Comparison of ENCODE assay signal across 3 cellular contexts in genomic region chr7:157017149-157017548, GRCh38.
TF ChIP-seq lines count a peak whose summit lies in the region.

No MANE protein-coding gene starts in this region.

TF ChIP-seq in SK-N-SH, 30 proteins besides CTCF, POLR2A, EP300 and RAD21 (continues in another document):
- TF ChIP-seq RFX5 (IDR thresholded peaks at IDR 0.05; ENCODE audit: low read length) = no peak
- TF ChIP-seq CHD2 (IDR thresholded peaks at IDR 0.05; ENCODE audit: low read length, partially characterized antibody) = no peak
- no peak for TF ChIP-seq RXRA (IDR thresholded peaks at IDR 0.05; ENCODE audit: borderline replicate concordance, low read depth)
- no peak for TF ChIP-seq GABPA (IDR thresholded peaks at IDR 0.05; ENCODE audit: low read depth)
- no peak for TF ChIP-seq ELF1 (IDR thresholded peaks at IDR 0.05)
- TF ChIP-seq SMC3 (IDR thresholded peaks at IDR 0.05; ENCODE audit: low read depth, low read length) = no peak
- TF ChIP-seq REST (IDR thresholded peaks at IDR 0.05; ENCODE audit: low read depth, low read length) = no peak
- TF ChIP-seq JUND (IDR thresholded peaks at IDR 0.05) = no peak
- TF ChIP-seq GATA2 (CRISPR knock-in tag; IDR thresholded peaks at IDR 0.05) = no peak
- TF ChIP-seq TCF12 (IDR thresholded peaks at IDR 0.05) = no peak
- TF ChIP-seq NRF1 (IDR thresholded peaks at IDR 0.05; ENCODE audit: low read depth, low read length) = no peak
- TF ChIP-seq MXI1 (IDR thresholded peaks at IDR 0.05; ENCODE audit: low read depth, low read length) = no peak
- no peak for TF ChIP-seq ZBTB33 (IDR thresholded peaks at IDR 0.05; ENCODE audit: borderline replicate concordance, low read depth)
- no peak for TF ChIP-seq EZH2phosphoT487 (IDR thresholded peaks at IDR 0.05; ENCODE audit: borderline replicate concordance, low read depth)
- no peak for TF ChIP-seq USF1 (IDR thresholded peaks at IDR 0.05; ENCODE audit: borderline replicate concordance, low read depth)
- no peak for TF ChIP-seq TEAD4 (IDR thresholded peaks at IDR 0.05; ENCODE audit: borderline replicate concordance, insufficient read depth)

TF ChIP-seq in SK-N-SH treated with all-trans-retinoic acid at 6 μM for 48 hours, 23 proteins besides CTCF, POLR2A, EP300 and RAD21 (continues in another document):
- TF ChIP-seq PATZ1 (CRISPR knock-in tag; IDR thresholded peaks at IDR 0.05; ENCODE audit: borderline replicate concordance) (no peak), GLIS3 (CRISPR knock-in tag; IDR thresholded peaks at IDR 0.05) (no peak), TCF4 (CRISPR knock-in tag; IDR thresholded peaks at IDR 0.05; ENCODE audit: borderline replicate concordance) (no peak), POU6F1 (CRISPR knock-in tag; IDR thresholded peaks at IDR 0.05; ENCODE audit: borderline replicate concordance, low read depth) (no peak), PPARA (CRISPR knock-in tag; IDR thresholded peaks at IDR 0.05; ENCODE audit: borderline replicate concordance) (no peak), TSHZ2 (CRISPR knock-in tag; IDR thresholded peaks at IDR 0.05) (no peak), ZNF565 (CRISPR knock-in tag; conservative IDR thresholded peaks at IDR 0.05; ENCODE audit: low read depth) (no peak), OSR1 (CRISPR knock-in tag; IDR thresholded peaks at IDR 0.05) (no peak), ZFP3 (CRISPR knock-in tag; IDR thresholded peaks at IDR 0.05) (no peak), SNAI2 (CRISPR knock-in tag; IDR thresholded peaks at IDR 0.05) (no peak), CSDC2 (CRISPR knock-in tag; IDR thresholded peaks at IDR 0.05) (no peak), ESRRG (CRISPR knock-in tag; IDR thresholded peaks at IDR 0.05) (no peak), RARB (CRISPR knock-in tag; IDR thresholded peaks at IDR 0.05) (no peak), ZNF8 (CRISPR knock-in tag; IDR thresholded peaks at IDR 0.05) (no peak), ZFP30 (CRISPR knock-in tag; IDR thresholded peaks at IDR 0.05) (no peak), ISL1 (CRISPR knock-in tag; IDR thresholded peaks at IDR 0.05) (no peak), CREB5 (CRISPR knock-in tag; IDR thresholded peaks at IDR 0.05; ENCODE audit: low read depth) (no peak)

TF ChIP-seq in H1, 55 proteins besides CTCF, POLR2A, EP300 and RAD21:
- TF ChIP-seq RNF2 (IDR thresholded peaks at IDR 0.05; ENCODE audit: borderline replicate concordance, low read depth, low read length, missing control alignments, poor library complexity, severe bottlenecking) (peak; percentile 3), CBX8 (IDR thresholded peaks at IDR 0.05; ENCODE audit: borderline replicate concordance, low read depth, low read length) (0 out of 2 replicates have a peak, but pooled peaks have one; percentile 11), ATF3 (IDR thresholded peaks at IDR 0.05; ENCODE audit: insufficient read depth, low read depth, low read length) (no peak)
